In the genomic region with DNA sequence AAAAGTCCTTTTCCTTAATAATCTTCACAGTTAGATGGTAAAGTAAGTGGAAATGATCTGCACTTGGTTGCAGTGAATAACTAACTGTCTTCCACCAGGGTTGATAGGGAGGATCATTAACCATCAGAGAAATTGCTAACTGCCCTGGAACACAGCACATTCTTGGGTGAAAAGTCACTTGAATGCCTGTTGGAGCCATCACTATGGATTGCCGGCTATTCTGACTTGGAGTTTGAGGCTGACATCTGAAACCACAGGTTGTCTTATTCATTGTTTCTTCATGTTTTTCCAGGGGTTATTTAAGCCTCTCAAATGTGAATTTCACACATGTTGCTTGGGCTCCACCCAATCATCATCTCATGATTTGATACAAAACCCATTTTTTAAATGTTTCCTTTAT, we compare ENCODE assay signal across 18 cellular contexts.
DNase-seq lines count a peak whose midpoint lies in the region; ATAC-seq and TF ChIP-seq lines count a peak whose summit lies in the region.
"Had no signal": no experiment of that assay in that cellular context is flagged by ENCODE, and none has a peak within 500 bp of the region (broad histone marks: within the 10 kb centered on the region; RNA-seq: fewer than 3 reads in every experiment).

No MANE protein-coding gene starts in this region.

- no peak for TF ChIP-seq CTCF in fibroblast of mammary gland (conservative IDR thresholded peaks at IDR 0.05; ENCODE audit: control insufficient read depth, insufficient read depth, low read depth, low read length)

- POLR2A ChIA-PET in activated CD8-positive, alpha-beta T cell treated with anti-CD3 and anti-CD28 coated beads, Interleukin-2, amount 10 ng/mL, durations not matched to agents 7 days and 5 days (lab: Charles Lee) = no interaction called here

- no peak for ATAC-seq in activated CD8-positive, alpha-beta T cell treated with anti-CD3 and anti-CD28 coated beads, Interleukin-2, amount 10 ng/mL, durations not matched to agents 7 days and 5 days
- ATAC-seq in GM19463 (IDR thresholded peaks at IDR 0.05; ENCODE audit: unreplicated experiment) (no peak), GM21619 (IDR thresholded peaks at IDR 0.05; ENCODE audit: unreplicated experiment) (no peak)

- H3K9me3 Mint-ChIP-seq in activated CD8-positive, alpha-beta T cell treated with anti-CD3 and anti-CD28 coated beads, Interleukin-2, amount 10 ng/mL, durations not matched to agents 7 days and 5 days (ENCODE audit: insufficient read depth) = no peaks in the 10 kb centered on the region

- DNase-seq in EH (ENCODE audit: low read depth) (peak; percentile 93), RPMI7951 (ENCODE audit: low read depth) (peak; percentile 53), fibroblast of mammary gland (ENCODE audit: low read depth) (peak; percentile 91), skeletal muscle cell (ENCODE audit: low read depth) (peak; percentile 61), DMS53 (lab: John Stamatoyannopoulos, UW) (no peak)
- DNase-seq in activated CD8-positive, alpha-beta T cell treated with anti-CD3 and anti-CD28 coated beads, Interleukin-2, amount 10 ng/mL, durations not matched to agents 7 days and 5 days = no peak
- DNase-seq: activated B cell treated with CpG ODN at 0.5 μM for 24 hours; activated naive CD4-positive, alpha-beta T cell treated with anti-CD3 and anti-CD28 coated beads, Interleukin-2, amount 50 U/mL, for 16 hours; GF-D8; NCI-H1417; NCI-H2227 treated with DMSO at 0.1 percent for 48 hours; ovary; SW 1271 had no signal

- H3K27me3 Mint-ChIP-seq in activated CD8-positive, alpha-beta T cell treated with anti-CD3 and anti-CD28 coated beads, Interleukin-2, amount 10 ng/mL, durations not matched to agents 7 days and 5 days (ENCODE audit: low read depth) = no peaks in the 10 kb centered on the region
- H3K27me3 Mint-ChIP-seq: activated B cell treated with CpG ODN at 0.5 μM for 24 hours had no signal

- H3K4me3 ChIP-seq in fibroblast of mammary gland (ENCODE audit: control insufficient read depth, low read depth, low read length) = peak overlapping the region; percentile 5
- no peak overlapping the region for H3K4me3 ChIP-seq in skeletal muscle cell (ENCODE audit: low read depth, low read length)
- H3K4me3 ChIP-seq: esophagus muscularis mucosa, ovary, thoracic aorta had no signal

- CTCF ChIA-PET in activated CD8-positive, alpha-beta T cell treated with anti-CD3 and anti-CD28 coated beads, Interleukin-2, amount 10 ng/mL, durations not matched to agents 7 days and 5 days (lab: Charles Lee) = no interaction called here

- H3K36me3 Mint-ChIP-seq in activated CD8-positive, alpha-beta T cell treated with anti-CD3 and anti-CD28 coated beads, Interleukin-2, amount 10 ng/mL, durations not matched to agents 7 days and 5 days (ENCODE audit: low read depth) = no peaks in the 10 kb centered on the region
- H3K36me3 Mint-ChIP-seq: CD14-positive monocyte had no signal

- H3K4me1 Mint-ChIP-seq in activated CD8-positive, alpha-beta T cell treated with anti-CD3 and anti-CD28 coated beads, Interleukin-2, amount 10 ng/mL, durations not matched to agents 7 days and 5 days (ENCODE audit: low read depth) = no peaks in the 10 kb centered on the region
- H3K4me1 Mint-ChIP-seq: activated B cell treated with CpG ODN at 0.5 μM for 24 hours, CD14-positive monocyte had no signal

- no peak overlapping the region for H3K4me3 Mint-ChIP-seq in activated CD8-positive, alpha-beta T cell treated with anti-CD3 and anti-CD28 coated beads, Interleukin-2, amount 10 ng/mL, durations not matched to agents 7 days and 5 days
- H3K4me3 Mint-ChIP-seq: activated B cell treated with CpG ODN at 0.5 μM for 24 hours, CD14-positive monocyte had no signal

- no peak overlapping the region for H3K27ac Mint-ChIP-seq in activated CD8-positive, alpha-beta T cell treated with anti-CD3 and anti-CD28 coated beads, Interleukin-2, amount 10 ng/mL, durations not matched to agents 7 days and 5 days
- H3K27ac Mint-ChIP-seq: activated B cell treated with CpG ODN at 0.5 μM for 24 hours, CD14-positive monocyte had no signal

Comparison
In these comparisons a context has a peak if more than half of its experiments do, and no peak if none do; other contexts are left out.
1. DNase-seq: peak in EH (single experiment), RPMI7951 (single experiment), fibroblast of mammary gland (single experiment) and skeletal muscle cell (single experiment); none in activated CD8-positive, alpha-beta T cell treated with anti-CD3 and anti-CD28 coated beads, Interleukin-2, amount 10 ng/mL, durations not matched to agents 7 days and 5 days (single experiment) and DMS53 (single experiment).